Comparison of ENCODE assay signal across 15 cellular contexts in the genomic region with DNA sequence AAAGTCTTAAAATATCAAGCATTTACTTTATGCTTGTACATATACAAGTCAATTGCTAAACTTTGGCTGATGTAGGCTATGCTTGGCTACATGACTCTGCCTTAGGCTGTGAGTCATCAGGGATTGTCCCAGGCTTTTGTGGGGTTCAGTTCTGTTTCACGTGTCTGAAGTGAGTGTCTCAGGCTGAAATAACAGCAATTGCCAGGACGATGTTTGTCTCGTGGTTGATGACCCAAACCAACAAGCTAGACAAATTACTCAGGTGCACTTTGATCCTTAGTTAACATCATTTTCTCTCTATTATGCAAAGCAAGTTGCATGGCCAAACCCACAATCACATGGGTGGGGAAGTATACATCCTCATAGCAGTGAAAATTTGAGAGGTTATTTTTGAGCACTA.
DNase-seq lines count a peak whose midpoint lies in the region; ATAC-seq and TF ChIP-seq lines count a peak whose summit lies in the region.
"Had no signal": no experiment of that assay in that cellular context is flagged by ENCODE, and none has a peak within 500 bp of the region (broad histone marks: within the 10 kb centered on the region; RNA-seq: fewer than 3 reads in every experiment).

No MANE protein-coding gene starts in this region.

- H3K4me3 ChIP-seq in SK-N-SH (ENCODE audit: low read depth in 2 of 2, low read length in 1 of 2) (no peak overlapping the region), osteoblast (ENCODE audit: insufficient read depth, low read length) (no peak overlapping the region)
- H3K4me3 ChIP-seq: colonic mucosa, gastrocnemius medialis, upper lobe of left lung had no signal

- H2AFZ ChIP-seq in SK-N-SH (ENCODE audit: low read depth) (no peak overlapping the region), osteoblast (ENCODE audit: low read length) (no peak overlapping the region)

- WGBS in SK-N-SH (ENCODE audit: low lambda C conversion rate) = 64% methylated on average over 3 of the region's 3 CpGs

- no peaks in the 10 kb centered on the region for H3K4me1 ChIP-seq in SK-N-SH (ENCODE audit: control insufficient read depth in 1 of 2, insufficient read depth in 2 of 2, low read depth in 1 of 2, low read length in 1 of 2)
- H3K4me1 ChIP-seq in osteoblast (ENCODE audit: insufficient read depth, low read length) = no peaks in the 10 kb centered on the region
- H3K4me1 ChIP-seq: colonic mucosa, gastrocnemius medialis, upper lobe of left lung had no signal

- no peak for TF ChIP-seq CTCF in SK-N-SH (IDR thresholded peaks at IDR 0.05)
- TF ChIP-seq CTCF in osteoblast (IDR thresholded peaks at IDR 0.05; ENCODE audit: extremely low read depth, low read depth, low read length) = no peak
- no peak for TF ChIP-seq CTCF in GM13976 (IDR thresholded peaks at IDR 0.05; ENCODE audit: borderline replicate concordance, control extremely low read depth, extremely low read depth, insufficient read depth, missing control alignments)

- POLR2A ChIA-PET in SK-N-SH (lab: Yijun Ruan, JAX) = no interaction called here

- H3K36me3 ChIP-seq in SK-N-SH (replicated peaks in 1 of 2; ENCODE audit: control insufficient read depth in 1 of 2, insufficient read depth in 2 of 2, low read length in 1 of 2) = no peaks in the 10 kb centered on the region
- H3K36me3 ChIP-seq in osteoblast (ENCODE audit: insufficient read depth, low read length) = no peaks in the 10 kb centered on the region
- H3K36me3 ChIP-seq: colonic mucosa, gastrocnemius medialis, upper lobe of left lung had no signal

- in situ Hi-C loops in GM13976 (cut with MboI; ENCODE audit: low sequenced_read_pairs, unreplicated experiment) = no loop called here

- H3K9ac ChIP-seq in SK-N-SH = no peak overlapping the region

- no peak for TF ChIP-seq RAD21 in SK-N-SH (IDR thresholded peaks at IDR 0.05; ENCODE audit: low read length)

- H3K4me2 ChIP-seq in SK-N-SH (no peak overlapping the region), osteoblast (ENCODE audit: insufficient read depth, low read length) (no peak overlapping the region)

- H3F3A ChIP-seq in SK-N-SH (replicated peaks; ENCODE audit: insufficient read depth) = no peaks in the 10 kb centered on the region

- H3K27ac ChIP-seq in SK-N-SH (ENCODE audit: low read depth in 2 of 2, low read length in 1 of 2) (no peak overlapping the region), osteoblast (ENCODE audit: low read depth, low read length) (no peak overlapping the region)
- H3K27ac ChIP-seq: colonic mucosa, gastrocnemius medialis, upper lobe of left lung had no signal

- CTCF ChIA-PET in SK-N-SH (lab: Yijun Ruan, JAX) = no interaction called here

- H3K27me3 ChIP-seq in SK-N-SH (ENCODE audit: insufficient read depth) = no peaks in the 10 kb centered on the region
- no peaks in the 10 kb centered on the region for H3K27me3 ChIP-seq in osteoblast (ENCODE audit: insufficient read depth, low read length)
- H3K27me3 ChIP-seq: colonic mucosa, gastrocnemius medialis, upper lobe of left lung had no signal

- no peaks in the 10 kb centered on the region for H3K9me3 ChIP-seq in SK-N-SH
- H3K9me3 ChIP-seq in osteoblast (ENCODE audit: low read depth, low read length) = peaks cover 7% of the 10 kb centered on the region
- H3K9me3 ChIP-seq: colonic mucosa, gastrocnemius medialis, upper lobe of left lung had no signal

- TF ChIP-seq EP300 in SK-N-SH (IDR thresholded peaks at IDR 0.05; ENCODE audit: borderline replicate concordance in 1 of 2, low read depth in 1 of 2, low read length in 1 of 2) = no peak

- DNase-seq in SK-N-SH (no peak), HT-29 (ENCODE audit: low spot score) (peak; percentile 24), astrocyte of the hippocampus (ENCODE audit: low read depth, low spot score) (peak; percentile 41), osteoblast (ENCODE audit: insufficient read length, low spot score, missing footprints) (peak; percentile 10), SW 1271 (lab: John Stamatoyannopoulos, UW) (no peak), GM13976 (ENCODE audit: low spot score) (no peak)
- DNase-seq: activated CD4-positive, alpha-beta memory T cell treated with anti-CD3 and anti-CD28 coated beads, Interleukin-2, amount 10 ng/mL, durations not matched to agents 7 days and 5 days; activated naive CD4-positive, alpha-beta T cell treated with Interleukin-2 at 50 U/mL for 16 hours; colonic mucosa; gastrocnemius medialis; stimulated activated CD4-positive, alpha-beta T cell treated with anti-CD3 and anti-CD28 coated beads, Interleukin-12 subunit alpha, Interleukin-12 subunit beta, amount 100 ng/mL, for 4 hours; upper lobe of left lung had no signal

- H3K9me2 ChIP-seq in SK-N-SH = no peaks in the 10 kb centered on the region

- ATAC-seq in SK-N-SH treated with all-trans-retinoic acid at 6 μM for 48 hours (peak; percentile 63; the same call in 1 of the 3 replicates), HG03457 (IDR thresholded peaks at IDR 0.05; ENCODE audit: unreplicated experiment) (no peak)
- ATAC-seq: gastrocnemius medialis, left lobe of liver had no signal

- H3K79me2 ChIP-seq in SK-N-SH (ENCODE audit: insufficient read depth) (no peaks in the 10 kb centered on the region), osteoblast (ENCODE audit: insufficient read depth, low read length) (no peaks in the 10 kb centered on the region)

- H4K20me1 ChIP-seq in SK-N-SH (ENCODE audit: insufficient read depth) = no peaks in the 10 kb centered on the region
- no peaks in the 10 kb centered on the region for H4K20me1 ChIP-seq in osteoblast (ENCODE audit: insufficient read depth, low read length)

TF ChIP-seq in SK-N-SH treated with all-trans-retinoic acid at 6 μM for 48 hours, 23 proteins besides CTCF, POLR2A, EP300 and RAD21 (continues in another document):
- TF ChIP-seq BACH2 (CRISPR knock-in tag; IDR thresholded peaks at IDR 0.05; ENCODE audit: borderline replicate concordance) = no peak
- TF ChIP-seq, protein P1, sequence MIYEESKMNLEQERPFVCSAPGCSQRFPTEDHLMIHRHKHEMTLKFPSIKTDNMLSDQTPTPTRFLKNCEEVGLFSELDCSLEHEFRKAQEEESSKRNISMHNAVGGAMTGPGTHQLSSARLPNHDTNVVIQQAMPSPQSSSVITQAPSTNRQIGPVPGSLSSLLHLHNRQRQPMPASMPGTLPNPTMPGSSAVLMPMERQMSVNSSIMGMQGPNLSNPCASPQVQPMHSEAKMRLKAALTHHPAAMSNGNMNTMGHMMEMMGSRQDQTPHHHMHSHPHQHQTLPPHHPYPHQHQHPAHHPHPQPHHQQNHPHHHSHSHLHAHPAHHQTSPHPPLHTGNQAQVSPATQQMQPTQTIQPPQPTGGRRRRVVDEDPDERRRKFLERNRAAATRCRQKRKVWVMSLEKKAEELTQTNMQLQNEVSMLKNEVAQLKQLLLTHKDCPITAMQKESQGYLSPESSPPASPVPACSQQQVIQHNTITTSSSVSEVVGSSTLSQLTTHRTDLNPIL (CRISPR knock-in tag; IDR thresholded peaks at IDR 0.05; ENCODE audit: low read depth) = no peak
- TF ChIP-seq, protein P2, sequence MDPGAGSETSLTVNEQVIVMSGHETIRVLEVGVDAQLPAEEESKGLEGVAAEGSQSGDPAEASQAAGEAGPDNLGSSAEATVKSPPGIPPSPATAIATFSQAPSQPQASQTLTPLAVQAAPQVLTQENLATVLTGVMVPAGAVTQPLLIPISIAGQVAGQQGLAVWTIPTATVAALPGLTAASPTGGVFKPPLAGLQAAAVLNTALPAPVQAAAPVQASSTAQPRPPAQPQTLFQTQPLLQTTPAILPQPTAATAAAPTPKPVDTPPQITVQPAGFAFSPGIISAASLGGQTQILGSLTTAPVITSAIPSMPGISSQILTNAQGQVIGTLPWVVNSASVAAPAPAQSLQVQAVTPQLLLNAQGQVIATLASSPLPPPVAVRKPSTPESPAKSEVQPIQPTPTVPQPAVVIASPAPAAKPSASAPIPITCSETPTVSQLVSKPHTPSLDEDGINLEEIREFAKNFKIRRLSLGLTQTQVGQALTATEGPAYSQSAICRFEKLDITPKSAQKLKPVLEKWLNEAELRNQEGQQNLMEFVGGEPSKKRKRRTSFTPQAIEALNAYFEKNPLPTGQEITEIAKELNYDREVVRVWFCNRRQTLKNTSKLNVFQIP (CRISPR knock-in tag; IDR thresholded peaks at IDR 0.05; ENCODE audit: borderline replicate concordance, low read depth) = no peak

TF ChIP-seq in SK-N-SH, 30 proteins besides CTCF, POLR2A, EP300 and RAD21 (continues in another document):
- TF ChIP-seq YY1 (IDR thresholded peaks at IDR 0.05; ENCODE audit: low read depth) (no peak), RCOR1 (IDR thresholded peaks at IDR 0.05; ENCODE audit: low read length) (no peak), SIN3A (IDR thresholded peaks at IDR 0.05; ENCODE audit: borderline replicate concordance, low read depth, low read length) (no peak), TAF1 (IDR thresholded peaks at IDR 0.05; ENCODE audit: borderline replicate concordance, low read depth, low read length) (no peak), CHD2 (IDR thresholded peaks at IDR 0.05; ENCODE audit: low read length, partially characterized antibody) (no peak), FOXM1 (IDR thresholded peaks at IDR 0.05; ENCODE audit: low read depth) (no peak), EZH2phosphoT487 (IDR thresholded peaks at IDR 0.05; ENCODE audit: borderline replicate concordance, low read depth) (no peak), RXRA (IDR thresholded peaks at IDR 0.05; ENCODE audit: borderline replicate concordance, low read depth) (no peak)
- TF ChIP-seq, protein P3, sequence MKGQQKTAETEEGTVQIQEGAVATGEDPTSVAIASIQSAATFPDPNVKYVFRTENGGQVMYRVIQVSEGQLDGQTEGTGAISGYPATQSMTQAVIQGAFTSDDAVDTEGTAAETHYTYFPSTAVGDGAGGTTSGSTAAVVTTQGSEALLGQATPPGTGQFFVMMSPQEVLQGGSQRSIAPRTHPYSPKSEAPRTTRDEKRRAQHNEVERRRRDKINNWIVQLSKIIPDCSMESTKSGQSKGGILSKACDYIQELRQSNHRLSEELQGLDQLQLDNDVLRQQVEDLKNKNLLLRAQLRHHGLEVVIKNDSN (IDR thresholded peaks at IDR 0.05; ENCODE audit: borderline replicate concordance, low read depth) = no peak
- TF ChIP-seq, protein P4, sequence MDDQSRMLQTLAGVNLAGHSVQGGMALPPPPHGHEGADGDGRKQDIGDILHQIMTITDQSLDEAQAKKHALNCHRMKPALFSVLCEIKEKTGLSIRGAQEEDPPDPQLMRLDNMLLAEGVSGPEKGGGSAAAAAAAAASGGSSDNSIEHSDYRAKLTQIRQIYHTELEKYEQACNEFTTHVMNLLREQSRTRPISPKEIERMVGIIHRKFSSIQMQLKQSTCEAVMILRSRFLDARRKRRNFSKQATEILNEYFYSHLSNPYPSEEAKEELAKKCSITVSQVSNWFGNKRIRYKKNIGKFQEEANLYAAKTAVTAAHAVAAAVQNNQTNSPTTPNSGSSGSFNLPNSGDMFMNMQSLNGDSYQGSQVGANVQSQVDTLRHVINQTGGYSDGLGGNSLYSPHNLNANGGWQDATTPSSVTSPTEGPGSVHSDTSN (IDR thresholded peaks at IDR 0.05) = no peak

Comparison
In these comparisons a context has a peak if more than half of its experiments do, and no peak if none do; other contexts are left out.
1. DNase-seq: peak in HT-29 (single experiment), astrocyte of the hippocampus (single experiment) and osteoblast (single experiment); none in SK-N-SH (single experiment), SW 1271 (0 of 2) and GM13976 (single experiment).